Comparison of ENCODE assay signal across 8 cellular contexts in the genomic region with DNA sequence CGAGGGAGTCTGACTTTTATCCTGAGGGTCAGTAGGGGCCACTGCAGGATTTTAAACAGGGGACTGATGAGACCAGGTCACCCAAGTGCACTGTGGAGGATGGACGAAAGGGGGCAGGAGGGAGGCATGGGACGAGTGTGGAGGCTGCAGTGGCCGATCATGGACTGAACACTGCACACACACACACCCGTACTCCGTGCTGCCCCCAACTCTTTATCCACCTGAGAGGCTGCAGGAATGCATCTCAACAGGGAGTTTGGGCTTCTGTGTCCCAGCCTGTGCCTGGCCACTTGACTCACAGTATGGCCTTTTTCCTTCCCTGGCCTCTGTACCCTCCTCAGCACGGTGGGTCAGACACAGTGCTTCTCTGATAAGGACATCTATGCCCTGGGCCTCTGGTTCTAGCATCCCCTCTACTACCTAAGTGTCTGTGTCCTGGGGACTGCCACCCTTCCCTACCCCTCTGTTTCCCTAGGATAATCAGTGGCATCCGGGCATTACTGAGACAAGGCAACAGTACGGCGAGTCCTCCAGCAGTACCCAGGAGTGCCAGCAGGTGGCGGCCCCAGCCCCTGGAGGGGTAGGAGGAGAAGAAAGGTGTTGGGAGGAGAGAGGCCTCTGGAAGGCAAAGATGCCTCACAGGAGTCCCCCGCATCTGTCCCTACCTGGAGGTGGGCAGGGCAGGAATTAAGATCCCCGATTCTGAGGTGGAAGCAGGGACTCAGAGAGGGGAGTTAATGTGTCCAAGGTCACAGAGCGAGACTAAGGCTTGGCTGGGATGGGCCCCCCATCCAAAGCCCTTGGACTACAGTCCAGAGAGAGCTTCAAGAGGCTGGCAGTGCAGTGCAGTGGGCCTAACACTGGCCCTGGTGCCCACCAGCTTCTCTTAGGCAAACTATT.
DNase-seq lines count a peak whose midpoint lies in the region; ATAC-seq and TF ChIP-seq lines count a peak whose summit lies in the region.

No MANE protein-coding gene starts in this region.

- CTCF ChIA-PET in AG04449 (lab: Yijun Ruan, JAX) = interaction anchor here (0.7 to 9.1 kb wide), 20 partner anchors 8 to 190 kb away, joined by 3 to 176 read pairs (median 4); no protein-coding TSS in a partner anchor

- H3K9me3 ChIP-seq in effector memory CD4-positive, alpha-beta T cell (ENCODE audit: control insufficient read depth, low read length) = no peaks in the 10 kb centered on the region

- H3K27me3 ChIP-seq in effector memory CD4-positive, alpha-beta T cell (replicated peaks; ENCODE audit: control insufficient read depth, insufficient read depth, low read length, poor library complexity, severe bottlenecking) = peaks cover 6% of the 10 kb centered on the region

- H3K36me3 ChIP-seq in effector memory CD4-positive, alpha-beta T cell (ENCODE audit: control insufficient read depth, insufficient read depth, low read length) = no peaks in the 10 kb centered on the region

- H3K4me1 ChIP-seq in effector memory CD4-positive, alpha-beta T cell (ENCODE audit: control insufficient read depth, insufficient read depth, low read length, poor library complexity, severe bottlenecking) = no peaks in the 10 kb centered on the region

- no peak overlapping the region for H3K27ac ChIP-seq in effector memory CD4-positive, alpha-beta T cell (ENCODE audit: insufficient read depth, low read length, poor library complexity, severe bottlenecking)

- peak; percentile 98 for TF ChIP-seq CTCF in AG04449 (IDR thresholded peaks at IDR 0.05; ENCODE audit: insufficient read depth, low read length, missing control alignments)

- peak; percentile 82 for ATAC-seq in GM18868 (IDR thresholded peaks at IDR 0.05; ENCODE audit: unreplicated experiment)
- peak; percentile 79 for ATAC-seq in HG03280 (IDR thresholded peaks at IDR 0.05; ENCODE audit: unreplicated experiment)

- no peak for DNase-seq in AG04449 (ENCODE audit: low read depth, low spot score)
- peak; percentile 29 for DNase-seq in NCI-H774 (lab: John Stamatoyannopoulos, UW)
- peak; percentile 41 to 67 for DNase-seq in activated CD8-positive, alpha-beta memory T cell treated with anti-CD3 and anti-CD28 coated beads for 1 hour (ENCODE audit: extremely low read depth in 1 of 2, low read depth in 1 of 2)
- DNase-seq in effector memory CD4-positive, alpha-beta T cell = peak; percentile 27 to 43 (median 34)
- DNase-seq in midbrain (lab: John Stamatoyannopoulos, UW) = peak; percentile 60
- peak; percentile 47 to 55 for DNase-seq in stimulated activated CD8-positive, alpha-beta memory T cell treated with anti-CD3 and anti-CD28 coated beads, Interleukin-4, amount 100 ng/mL, for 1 hour (ENCODE audit: low read depth in 2 of 2, low spot score in 1 of 2)

- POLR2A ChIA-PET in AG04449 (lab: Yijun Ruan, JAX) = no interaction called here

- H3K4me3 ChIP-seq in AG04449 (ENCODE audit: low read depth, low read length) = no peak overlapping the region
- no peak overlapping the region for H3K4me3 ChIP-seq in effector memory CD4-positive, alpha-beta T cell (ENCODE audit: insufficient read depth, low read depth, low read length, poor library complexity, severe bottlenecking)
